Comparison of ENCODE assay signal across 9 cellular contexts in the genomic region with DNA sequence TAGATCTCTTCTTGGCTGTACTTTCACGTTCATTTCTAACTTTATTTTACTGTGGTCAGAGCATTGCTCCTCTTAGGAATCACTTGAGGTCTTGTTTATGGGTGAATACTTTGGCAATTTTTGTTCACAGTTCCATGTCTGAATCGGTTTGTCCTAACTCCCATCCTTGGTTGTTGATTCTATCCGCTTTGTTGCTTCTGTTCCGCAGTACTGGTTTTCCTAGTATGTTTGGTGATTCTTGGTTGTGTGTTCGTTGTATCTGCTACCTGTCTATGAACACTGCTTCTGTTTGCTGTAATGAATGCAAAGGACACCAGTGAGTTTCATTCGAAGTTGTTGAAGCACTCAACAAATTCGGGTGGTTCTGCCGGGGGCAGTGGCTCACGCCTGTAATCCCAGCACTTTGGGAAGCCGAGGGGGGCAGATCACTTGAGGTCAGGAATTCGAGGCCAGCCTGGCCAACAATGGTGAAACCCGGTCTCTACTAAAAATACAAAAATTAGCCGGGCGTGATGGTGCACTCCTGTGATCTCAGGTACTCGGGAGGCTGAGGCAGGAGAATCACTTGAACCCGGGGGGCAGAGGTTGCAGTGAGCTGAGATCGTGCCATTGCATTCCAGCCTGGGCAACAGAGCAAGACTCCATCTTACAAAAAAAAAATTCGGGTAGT. TPM values are rescaled to one million over a fixed set of nuclear protein-coding genes. Genes with fewer than 3 reads are reported as not detected.
"Had no signal": no experiment of that assay in that cellular context is flagged by ENCODE, and none has a peak within 500 bp of the region (broad histone marks: within the 10 kb centered on the region; RNA-seq: fewer than 3 reads in every experiment).

No MANE protein-coding gene starts in this region.

RNA-seq across cellular contexts. Expression of gene ASGR1, which starts 6.5 kb away (rescaled TPM):
- polyA plus RNA-seq: naive thymus-derived CD4-positive, alpha-beta T cell had no signal

RNA-seq across cellular contexts. Expression of gene ASGR2, which starts 58.0 kb away (rescaled TPM):
- total RNA-seq: occipital lobe, osteocyte, renal cortical epithelial cell, smooth muscle cell, temporal lobe, urinary bladder, uterus had no signal
- polyA plus RNA-seq: naive thymus-derived CD4-positive, alpha-beta T cell; neural cell had no signal
